Comparison of ENCODE assay signal across 9 cellular contexts in genomic region chr19:53927745-53928144, GRCh38. TPM values are rescaled to one million over a fixed set of nuclear protein-coding genes. Genes with fewer than 3 reads are reported as not detected.
DNase-seq lines count a peak whose midpoint lies in the region; ATAC-seq and TF ChIP-seq lines count a peak whose summit lies in the region.
"Had no signal": no experiment of that assay in that cellular context is flagged by ENCODE, and none has a peak within 500 bp of the region (broad histone marks: within the 10 kb centered on the region; RNA-seq: fewer than 3 reads in every experiment).

No MANE protein-coding gene starts in this region.

- no peak overlapping the region for H3K27ac Mint-ChIP-seq in MCF 10A (ENCODE audit: low read depth, unreplicated experiment)

- no peaks in the 10 kb centered on the region for H3K9me3 Mint-ChIP-seq in MCF 10A (ENCODE audit: unreplicated experiment)

- TF ChIP-seq POLR2A in breast epithelium (IDR thresholded peaks at IDR 0.05) = no peak

- CTCF ChIA-PET in MCF 10A (lab: Yijun Ruan, JAX) (interaction anchor here (0.6 to 1.7 kb wide), 2 partner anchors 21 to 96 kb away, joined by 4 to 5 read pairs; no protein-coding TSS in a partner anchor), Panc1 (lab: Charles Lee) (no interaction called here)

- no peak overlapping the region for H3K27ac ChIP-seq in breast epithelium
- H3K27ac ChIP-seq in Panc1 (ENCODE audit: low read length) = no peak overlapping the region

- DNase-seq in MCF 10A (ENCODE audit: unreplicated experiment) (peak; percentile 63), breast epithelium (ENCODE audit: low spot score in 2 of 2) (no peak), Panc1 (ENCODE audit: low read depth, low spot score) (no peak), ecto neural progenitor cell (ENCODE audit: low spot score) (peak; percentile 71), NCI-H2107 treated with DMSO at 0.1 percent for 48 hours (lab: John Stamatoyannopoulos, UW; ENCODE audit: unreplicated experiment) (no peak)
- peak; percentile 9 to 15 for DNase-seq in stimulated activated CD4-positive, alpha-beta T cell treated with anti-CD3 and anti-CD28 coated beads, Interleukin-2, amount 100 ng/mL, for 48 hours
- DNase-seq: DMS79 treated with DMSO at 0.1 percent for 48 hours had no signal

- no peaks in the 10 kb centered on the region for H3K9me3 ChIP-seq in breast epithelium
- no peaks in the 10 kb centered on the region for H3K9me3 ChIP-seq in Panc1 (ENCODE audit: control insufficient read depth, insufficient read depth, low read depth, low read length)

- in situ Hi-C loops in Panc1 (cut with HindIII; ENCODE audit: low pct_unique_long_range_greater_than_20kb, low sequenced_read_pairs) = no loop called here

- H3K27me3 ChIP-seq in breast epithelium (no peaks in the 10 kb centered on the region), Panc1 (ENCODE audit: control insufficient read depth, insufficient read depth, low read length) (no peaks in the 10 kb centered on the region)

- no TSS peak for BruUV-seq in MCF 10A (replicated peaks; lab: Mats Ljungman, UMichigan)
- BruUV-seq in Panc1 (replicated peaks; lab: Mats Ljungman, UMichigan) = no TSS peak

- ATAC-seq in Panc1 = peak; percentile 78
- ATAC-seq in GM21576 (IDR thresholded peaks at IDR 0.05; ENCODE audit: unreplicated experiment) = no peak
- no peak for ATAC-seq in GM18907 (IDR thresholded peaks at IDR 0.05; ENCODE audit: unreplicated experiment)

- H3K4me3 ChIP-seq in breast epithelium = no peak overlapping the region
- H3K4me3 ChIP-seq in Panc1 (ENCODE audit: low read depth in 2 of 2, low read length in 2 of 2) = no peak overlapping the region

- no peaks in the 10 kb centered on the region for H3K27me3 Mint-ChIP-seq in MCF 10A (ENCODE audit: insufficient read depth, unreplicated experiment)

- H3K36me3 ChIP-seq in breast epithelium (no peaks in the 10 kb centered on the region), Panc1 (ENCODE audit: control insufficient read depth, insufficient read depth, low read length) (no peaks in the 10 kb centered on the region)

- H3K4me3 Mint-ChIP-seq in MCF 10A (ENCODE audit: unreplicated experiment) = no peak overlapping the region

- no peaks in the 10 kb centered on the region for H3K36me3 Mint-ChIP-seq in MCF 10A (ENCODE audit: insufficient read depth, unreplicated experiment)

- POLR2A ChIA-PET in MCF 10A (lab: Yijun Ruan, JAX) (interaction anchor here (0.6 to 0.7 kb wide), 2 partner anchors 1194 to 1240 kb away, joined by 3 read pairs; no protein-coding TSS in a partner anchor), Panc1 (lab: Charles Lee) (no interaction called here)

- no peaks in the 10 kb centered on the region for H3K4me1 Mint-ChIP-seq in MCF 10A (ENCODE audit: insufficient read depth, unreplicated experiment)

- TF ChIP-seq CTCF in MCF 10A (IDR thresholded peaks at IDR 0.05; ENCODE audit: unreplicated experiment) (no peak), breast epithelium (IDR thresholded peaks at IDR 0.05) (no peak), Panc1 (IDR thresholded peaks at IDR 0.05) (no peak)

- H3K4me1 ChIP-seq in breast epithelium (no peaks in the 10 kb centered on the region), Panc1 (ENCODE audit: control insufficient read depth, insufficient read depth, low read length) (no peaks in the 10 kb centered on the region)

- intact Hi-C loops in MCF 10A (cut with micrococcal nuclease) (no loop called here), breast epithelium (cut with DNase I; ENCODE audit: low total_unique reads) (no loop called here), Panc1 (cut with micrococcal nuclease; ENCODE audit: unreplicated experiment) (no loop called here)

RNA-seq across cellular contexts. Expression of gene CACNG7, which starts 18.7 kb away (rescaled TPM):
- total RNA-seq in MCF 10A (2022) = not detected in 2 replicates
- total RNA-seq in breast epithelium = not detected
- total RNA-seq in Panc1 (2021; ENCODE audit: unreplicated experiment) = 7.7 TPM
- 50.5 TPM for polyA plus RNA-seq in Panc1 (2012; ENCODE audit: insufficient read length)

RNA-seq across cellular contexts. Expression of gene CACNG8, which starts 35.0 kb away (rescaled TPM):
- total RNA-seq in MCF 10A (2022) (0.16 TPM in 1 of 2 replicates, not detected in the other), breast epithelium (under 1 TPM in 1 of 3 donors, not detected in 2; under 0.01 TPM), Panc1 (2021; ENCODE audit: unreplicated experiment) (17.7 TPM)
- 16.0 TPM for polyA plus RNA-seq in Panc1 (2012; ENCODE audit: insufficient read length)

RNA-seq across cellular contexts. Expression of gene PRKCG, which starts 45.7 kb away (rescaled TPM):
- total RNA-seq in MCF 10A (2022) (not detected in 2 replicates), breast epithelium (not detected), Panc1 (2021; ENCODE audit: unreplicated experiment) (2.5 TPM)
- polyA plus RNA-seq in Panc1 (2012; ENCODE audit: insufficient read length) = 4.2 TPM

Comparison
In these comparisons a context has a peak if more than half of its experiments do, and no peak if none do; other contexts are left out.
1. DNase-seq: peak in MCF 10A (single experiment), ecto neural progenitor cell (single experiment) and stimulated activated CD4-positive, alpha-beta T cell treated with anti-CD3 and anti-CD28 coated beads, Interleukin-2, amount 100 ng/mL, for 48 hours (2 of 2); none in breast epithelium (0 of 2), Panc1 (single experiment) and NCI-H2107 treated with DMSO at 0.1 percent for 48 hours (single experiment).
2. RNA of gene CACNG8, which starts 35.0 kb away (total RNA-seq): 17.7 TPM in Panc1 (single experiment); 0.16 TPM in MCF 10A and under 0.01 TPM in breast epithelium; every median in the first group is over 10 times any median in the second.